In the genomic region with DNA sequence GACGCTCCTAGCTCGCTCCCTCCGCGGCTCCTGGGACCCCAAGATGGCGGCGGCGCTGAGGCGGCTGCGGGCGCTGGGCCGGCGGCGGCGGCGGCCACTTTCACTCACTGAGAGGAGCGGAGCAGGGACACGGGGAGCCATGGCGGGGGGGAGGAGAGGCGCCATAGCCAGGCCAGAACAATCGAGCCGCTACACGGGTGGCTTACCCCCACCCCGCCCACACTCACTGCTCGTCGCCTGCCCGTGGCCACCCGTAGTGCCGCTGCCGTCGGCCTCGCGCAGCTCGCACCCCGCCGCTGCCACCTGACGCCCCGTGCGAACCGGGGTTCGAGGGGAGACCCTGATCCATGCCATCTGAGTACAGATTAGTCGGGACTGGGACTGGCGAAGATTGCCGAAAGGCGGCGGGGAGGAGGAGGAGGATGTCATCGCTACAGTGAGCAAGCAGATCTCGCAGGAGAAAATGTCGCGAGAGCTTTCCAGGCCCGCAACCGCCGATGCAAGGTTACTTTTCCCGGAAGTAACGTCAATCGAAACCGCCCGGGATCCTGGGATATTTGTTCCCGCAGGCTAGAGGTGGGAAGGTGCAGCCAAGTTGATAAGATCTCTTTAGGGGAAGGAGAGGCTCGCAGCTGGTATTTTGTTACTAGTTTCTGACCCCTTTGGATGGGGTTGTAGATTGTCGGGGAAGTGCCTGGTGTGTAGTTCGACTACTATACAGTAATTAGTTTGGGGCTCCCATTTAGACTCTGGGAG, we compare ENCODE assay signal across 8 cellular contexts. TPM values are rescaled to one million over a fixed set of nuclear protein-coding genes. Genes with fewer than 3 reads are reported as not detected.
DNase-seq lines count a peak whose midpoint lies in the region; ATAC-seq and FAIRE-seq lines count a peak whose summit lies in the region.

A gene with protein sequence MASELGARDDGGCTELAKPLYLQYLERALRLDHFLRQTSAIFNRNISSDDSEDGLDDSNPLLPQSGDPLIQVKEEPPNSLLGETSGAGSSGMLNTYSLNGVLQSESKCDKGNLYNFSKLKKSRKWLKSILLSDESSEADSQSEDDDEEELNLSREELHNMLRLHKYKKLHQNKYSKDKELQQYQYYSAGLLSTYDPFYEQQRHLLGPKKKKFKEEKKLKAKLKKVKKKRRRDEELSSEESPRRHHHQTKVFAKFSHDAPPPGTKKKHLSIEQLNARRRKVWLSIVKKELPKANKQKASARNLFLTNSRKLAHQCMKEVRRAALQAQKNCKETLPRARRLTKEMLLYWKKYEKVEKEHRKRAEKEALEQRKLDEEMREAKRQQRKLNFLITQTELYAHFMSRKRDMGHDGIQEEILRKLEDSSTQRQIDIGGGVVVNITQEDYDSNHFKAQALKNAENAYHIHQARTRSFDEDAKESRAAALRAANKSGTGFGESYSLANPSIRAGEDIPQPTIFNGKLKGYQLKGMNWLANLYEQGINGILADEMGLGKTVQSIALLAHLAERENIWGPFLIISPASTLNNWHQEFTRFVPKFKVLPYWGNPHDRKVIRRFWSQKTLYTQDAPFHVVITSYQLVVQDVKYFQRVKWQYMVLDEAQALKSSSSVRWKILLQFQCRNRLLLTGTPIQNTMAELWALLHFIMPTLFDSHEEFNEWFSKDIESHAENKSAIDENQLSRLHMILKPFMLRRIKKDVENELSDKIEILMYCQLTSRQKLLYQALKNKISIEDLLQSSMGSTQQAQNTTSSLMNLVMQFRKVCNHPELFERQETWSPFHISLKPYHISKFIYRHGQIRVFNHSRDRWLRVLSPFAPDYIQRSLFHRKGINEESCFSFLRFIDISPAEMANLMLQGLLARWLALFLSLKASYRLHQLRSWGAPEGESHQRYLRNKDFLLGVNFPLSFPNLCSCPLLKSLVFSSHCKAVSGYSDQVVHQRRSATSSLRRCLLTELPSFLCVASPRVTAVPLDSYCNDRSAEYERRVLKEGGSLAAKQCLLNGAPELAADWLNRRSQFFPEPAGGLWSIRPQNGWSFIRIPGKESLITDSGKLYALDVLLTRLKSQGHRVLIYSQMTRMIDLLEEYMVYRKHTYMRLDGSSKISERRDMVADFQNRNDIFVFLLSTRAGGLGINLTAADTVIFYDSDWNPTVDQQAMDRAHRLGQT (N-terminal part only) (minus strand): TSS at position 165 of the 756 bp plus-strand sequence. CDS start 19,970 bp downstream, outside the sequence.

- H2BK15ac ChIP-seq in mesenchymal stem cell (ENCODE audit: low read depth, poor library complexity, severe bottlenecking): peak within 1 kb of the TSS; percentile 98

- peak within 1 kb of the TSS; percentile 99 for H2BK5ac ChIP-seq in mesenchymal stem cell (ENCODE audit: low read depth, low read length, poor library complexity, severe bottlenecking)

- H3K14ac ChIP-seq in mesenchymal stem cell (ENCODE audit: low read length in 2 of 2): peak within 1 kb of the TSS in 1 of 2 experiments; percentile 100

- DNase-seq in CMK (ENCODE audit: low read depth) (peak; percentile 90), HTR-8/SVneo (ENCODE audit: insufficient read length, low spot score) (peak; percentile 97), NOMO-1 treated with dmso at 0.1 percent for 144 hours (lab: John Stamatoyannopoulos, UW; ENCODE audit: unreplicated experiment) (peak; percentile 93), mesenchymal stem cell (peak; percentile 99)
- peak; percentile 85 to 93 (median 91) for DNase-seq in activated CD8-positive, alpha-beta memory T cell treated with anti-CD3 and anti-CD28 coated beads for 48 hours (ENCODE audit: low read depth in 2 of 3, low spot score in 2 of 3)
- DNase-seq in stimulated activated CD8-positive, alpha-beta memory T cell treated with anti-CD3 and anti-CD28 coated beads, Interleukin-12 subunit alpha, Interleukin-12 subunit beta, amount 100 ng/mL, for 4 hours (ENCODE audit: low read depth): peak; percentile 92

- FAIRE-seq in HTR-8/SVneo (lab: Jason Lieb, UNC): peak; percentile 79

- H2AFZ ChIP-seq in mesenchymal stem cell (ENCODE audit: low read depth, low read length): peak within 1 kb of the TSS; percentile 98

- no peaks in the 10 kb centered on the region for H3K36me3 ChIP-seq in endocrine pancreas (ENCODE audit: control insufficient read depth, insufficient read depth, low read length)
- peaks cover 0 to 5% of the 10 kb centered on the region in 2 experiments for H3K36me3 ChIP-seq in mesenchymal stem cell (ENCODE audit: control insufficient read depth in 1 of 2, insufficient read depth in 2 of 2, low read depth in 1 of 2, low read length in 2 of 2)

- WGBS in mesenchymal stem cell: under 1% methylated on average over 52 of the region's 61 CpGs

- H3K9me3 ChIP-seq in endocrine pancreas (ENCODE audit: control insufficient read depth, low read length) (no peaks in the 10 kb centered on the region), mesenchymal stem cell (ENCODE audit: control insufficient read depth, low read length) (no peaks in the 10 kb centered on the region)

- peak within 1 kb of the TSS; percentile 100 for H2BK120ac ChIP-seq in mesenchymal stem cell (ENCODE audit: low read depth, low read length)

- peak; percentile 69 for ATAC-seq in GM21360 (IDR thresholded peaks at IDR 0.05; ENCODE audit: unreplicated experiment)

- peak within 1 kb of the TSS; percentile 92 to 99 for H3K23ac ChIP-seq in mesenchymal stem cell (ENCODE audit: low read length in 2 of 2)

- peak within 1 kb of the TSS; percentile 100 for H3K18ac ChIP-seq in mesenchymal stem cell (ENCODE audit: low read depth in 1 of 2, low read length in 2 of 2)

- peak within 1 kb of the TSS; percentile 97 for H2AK5ac ChIP-seq in mesenchymal stem cell (ENCODE audit: low read length, severe bottlenecking)

- H2BK12ac ChIP-seq in mesenchymal stem cell (ENCODE audit: low read length in 2 of 2): peak within 1 kb of the TSS; percentile 79 to 97

- H3K4me1 ChIP-seq in endocrine pancreas (ENCODE audit: control insufficient read depth, insufficient read depth, low read length) (peaks cover 8% of the 10 kb centered on the region), mesenchymal stem cell (ENCODE audit: control insufficient read depth, insufficient read depth, low read depth, low read length) (peaks cover 6% of the 10 kb centered on the region)

- peak within 1 kb of the TSS; percentile 86 for H3K9ac ChIP-seq in endocrine pancreas (ENCODE audit: control insufficient read depth, insufficient read depth, low read length)
- peak within 1 kb of the TSS; percentile 94 for H3K9ac ChIP-seq in mesenchymal stem cell (ENCODE audit: low read length)

- H3K27me3 ChIP-seq in endocrine pancreas (ENCODE audit: control insufficient read depth, insufficient read depth, low read length): no peaks in the 10 kb centered on the region
- no peaks in the 10 kb centered on the region for H3K27me3 ChIP-seq in mesenchymal stem cell (ENCODE audit: control insufficient read depth in 1 of 2, insufficient read depth in 1 of 2, low read length in 2 of 2)

- peak within 1 kb of the TSS; percentile 98 to 100 for H3K4ac ChIP-seq in mesenchymal stem cell (ENCODE audit: low read depth in 1 of 2, low read length in 2 of 2)

- peak within 1 kb of the TSS; percentile 72 for H3K4me2 ChIP-seq in mesenchymal stem cell (ENCODE audit: low read length, poor library complexity, severe bottlenecking)

- peak within 1 kb of the TSS; percentile 96 for H3K4me3 ChIP-seq in endocrine pancreas (ENCODE audit: control insufficient read depth, insufficient read depth, low read length)
- peak within 1 kb of the TSS; percentile 83 to 100 for H3K4me3 ChIP-seq in mesenchymal stem cell (ENCODE audit: insufficient read depth in 1 of 2, low read depth in 1 of 2, low read length in 2 of 2)

- peak within 1 kb of the TSS; percentile 100 for H4K8ac ChIP-seq in mesenchymal stem cell (ENCODE audit: low read length)

- H3K27ac ChIP-seq in mesenchymal stem cell (ENCODE audit: low read length, poor library complexity, severe bottlenecking): peak within 1 kb of the TSS; percentile 91

- peak within 1 kb of the TSS; percentile 100 for H4K91ac ChIP-seq in mesenchymal stem cell (ENCODE audit: low read length)

- peaks cover 7% of the 10 kb centered on the region for H3K79me1 ChIP-seq in mesenchymal stem cell (replicated peaks; ENCODE audit: low read length, poor library complexity, severe bottlenecking)

RNA-seq across cellular contexts. Expression of the gene that starts here (rescaled TPM):
- 8.4 TPM for polyA plus RNA-seq in mesenchymal stem cell (2013, experiment 1 of 2)
- 8.1 TPM for polyA plus RNA-seq in mesenchymal stem cell (2013, experiment 2 of 2)

Comparison
In these comparisons a context has a peak if more than half of its experiments do, and no peak if none do; other contexts are left out.
1. Peak in every context shown above with its lines: DNase-seq, ATAC-seq, H3K4me3 ChIP-seq and H3K27ac ChIP-seq.